23 cellular contexts compared by ENCODE assay signal in genomic region chr12:63029676-63030075, GRCh38.
"Had no signal": no experiment of that assay in that cellular context is flagged by ENCODE, and none has a peak within 500 bp of the region (broad histone marks: within the 10 kb centered on the region; RNA-seq: fewer than 3 reads in every experiment).

No MANE protein-coding gene starts in this region.

- DNase-seq: colonic mucosa; cortex of kidney; dermis blood vessel endothelial cell; dorsolateral prefrontal cortex; effector CD4-positive, alpha-beta T cell; effector CD8-positive, alpha-beta T cell; effector memory CD4-positive, alpha-beta T cell; effector memory CD8-positive, alpha-beta T cell; endodermal cell; erythroblast; esophagus squamous epithelium; foreskin fibroblast; foreskin keratinocyte; foreskin melanocyte; gastrocnemius medialis; glutamatergic neuron; head of caudate nucleus; heart left ventricle; heart right ventricle had no signal

- H3K4me1 ChIP-seq: colonic mucosa, esophagus muscularis mucosa, esophagus squamous epithelium, foreskin keratinocyte, gastrocnemius medialis, gastroesophageal sphincter, heart left ventricle, heart right ventricle had no signal

- H3K36me3 ChIP-seq: colonic mucosa, esophagus muscularis mucosa, esophagus squamous epithelium, gastrocnemius medialis, gastroesophageal sphincter, heart left ventricle, heart right ventricle had no signal

- H3K9me3 ChIP-seq: colonic mucosa, esophagus muscularis mucosa, esophagus squamous epithelium, gastrocnemius medialis, gastroesophageal sphincter had no signal

- H3K4me3 ChIP-seq: colonic mucosa, coronary artery, dorsolateral prefrontal cortex, esophagus muscularis mucosa, esophagus squamous epithelium, gastrocnemius medialis, gastroesophageal sphincter, heart left ventricle, heart right ventricle had no signal

- H3K27me3 ChIP-seq: colonic mucosa, dorsolateral prefrontal cortex, esophagus muscularis mucosa, esophagus squamous epithelium, foreskin keratinocyte, gastrocnemius medialis, gastroesophageal sphincter, heart left ventricle, heart right ventricle had no signal

- H3K27ac ChIP-seq: colonic mucosa, coronary artery, dorsolateral prefrontal cortex, epithelial cell of prostate, esophagus muscularis mucosa, esophagus squamous epithelium, foreskin keratinocyte, gastrocnemius medialis, gastroesophageal sphincter, heart left ventricle, heart right ventricle had no signal
